Comparison of ENCODE assay signal across 1 cellular context in the genomic region with DNA sequence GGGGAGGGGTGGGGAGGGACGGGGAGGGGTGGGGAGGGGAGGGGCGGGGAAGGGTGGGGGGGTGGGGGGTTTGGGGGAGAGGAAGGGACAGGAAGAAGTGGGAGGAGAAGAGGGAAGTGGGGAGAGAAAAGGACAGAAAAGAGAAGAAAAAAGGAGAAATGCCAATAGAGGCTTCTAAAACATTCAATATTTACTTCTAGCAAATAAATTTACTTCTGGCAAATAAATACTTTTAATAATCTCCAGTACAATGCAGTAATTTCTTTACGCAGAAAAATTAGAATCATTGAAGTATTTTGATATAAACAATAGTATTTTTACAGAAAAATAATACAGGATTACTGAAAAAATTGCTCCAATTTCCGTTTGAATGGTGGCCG.
A peak's percentile ranks its signal among the peaks of the same experiment; 100 is the strongest.
TF ChIP-seq lines count a peak whose summit lies in the region.

No MANE protein-coding gene starts in this region.

TF ChIP-seq in K562, 482 proteins besides CTCF, POLR2A, EP300 and RAD21 (continued from another document):
- TF ChIP-seq, protein P1, sequence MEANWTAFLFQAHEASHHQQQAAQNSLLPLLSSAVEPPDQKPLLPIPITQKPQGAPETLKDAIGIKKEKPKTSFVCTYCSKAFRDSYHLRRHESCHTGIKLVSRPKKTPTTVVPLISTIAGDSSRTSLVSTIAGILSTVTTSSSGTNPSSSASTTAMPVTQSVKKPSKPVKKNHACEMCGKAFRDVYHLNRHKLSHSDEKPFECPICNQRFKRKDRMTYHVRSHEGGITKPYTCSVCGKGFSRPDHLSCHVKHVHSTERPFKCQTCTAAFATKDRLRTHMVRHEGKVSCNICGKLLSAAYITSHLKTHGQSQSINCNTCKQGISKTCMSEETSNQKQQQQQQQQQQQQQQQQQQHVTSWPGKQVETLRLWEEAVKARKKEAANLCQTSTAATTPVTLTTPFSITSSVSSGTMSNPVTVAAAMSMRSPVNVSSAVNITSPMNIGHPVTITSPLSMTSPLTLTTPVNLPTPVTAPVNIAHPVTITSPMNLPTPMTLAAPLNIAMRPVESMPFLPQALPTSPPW (CRISPR knock-in tag; IDR thresholded peaks at IDR 0.05): peak; percentile 52
- TF ChIP-seq, protein P2, sequence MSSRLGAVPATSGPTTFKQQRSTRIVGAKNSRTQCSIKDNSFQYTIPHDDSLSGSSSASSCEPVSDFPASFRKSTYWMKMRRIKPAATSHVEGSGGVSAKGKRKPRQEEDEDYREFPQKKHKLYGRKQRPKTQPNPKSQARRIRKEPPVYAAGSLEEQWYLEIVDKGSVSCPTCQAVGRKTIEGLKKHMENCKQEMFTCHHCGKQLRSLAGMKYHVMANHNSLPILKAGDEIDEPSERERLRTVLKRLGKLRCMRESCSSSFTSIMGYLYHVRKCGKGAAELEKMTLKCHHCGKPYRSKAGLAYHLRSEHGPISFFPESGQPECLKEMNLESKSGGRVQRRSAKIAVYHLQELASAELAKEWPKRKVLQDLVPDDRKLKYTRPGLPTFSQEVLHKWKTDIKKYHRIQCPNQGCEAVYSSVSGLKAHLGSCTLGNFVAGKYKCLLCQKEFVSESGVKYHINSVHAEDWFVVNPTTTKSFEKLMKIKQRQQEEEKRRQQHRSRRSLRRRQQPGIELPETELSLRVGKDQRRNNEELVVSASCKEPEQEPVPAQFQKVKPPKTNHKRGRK (tag; IDR thresholded peaks at IDR 0.05): peak; percentile 65; the same call in 1 of the 2 replicates
- no peak for TF ChIP-seq RFX7 (CRISPR knock-in tag; IDR thresholded peaks at IDR 0.05)
